Comparison of ENCODE assay signal across 8 cellular contexts in genomic region chr3:126476166-126476975, GRCh38. TPM values are rescaled to one million over a fixed set of nuclear protein-coding genes. Genes with fewer than 3 reads are reported as not detected.
DNase-seq lines count a peak whose midpoint lies in the region; ATAC-seq, FAIRE-seq and TF ChIP-seq lines count a peak whose summit lies in the region.

No MANE protein-coding gene starts in this region.

- H3K9me3 ChIP-seq in cardiac muscle cell (ENCODE audit: low read depth) (no peaks in the 10 kb centered on the region), pancreas (no peaks in the 10 kb centered on the region)

- peak overlapping the region; percentile 99 for H3K27ac Mint-ChIP-seq in activated naive CD4-positive, alpha-beta T cell treated with anti-CD3 and anti-CD28 coated beads, Interleukin-2, amount 50 U/mL, for 24 hours

- ATAC-seq in GM18511 (IDR thresholded peaks at IDR 0.05; ENCODE audit: unreplicated experiment) (peak; percentile 32), HG02973 (IDR thresholded peaks at IDR 0.05; ENCODE audit: unreplicated experiment) (peak; percentile 31), pancreas (peak; percentile 52 to 63 (median 58))

- peak overlapping the region; percentile 91 for H3K4me3 Mint-ChIP-seq in activated naive CD4-positive, alpha-beta T cell treated with anti-CD3 and anti-CD28 coated beads, Interleukin-2, amount 50 U/mL, for 24 hours

- H3K27me3 ChIP-seq in cardiac muscle cell: no peaks in the 10 kb centered on the region
- H3K27me3 ChIP-seq in pancreas: no peaks in the 10 kb centered on the region

- H3K9me3 Mint-ChIP-seq in activated naive CD4-positive, alpha-beta T cell treated with anti-CD3 and anti-CD28 coated beads, Interleukin-2, amount 50 U/mL, for 24 hours: no peaks in the 10 kb centered on the region

- H3K4me1 ChIP-seq in cardiac muscle cell (ENCODE audit: low read depth) (peaks cover 27% of the 10 kb centered on the region), pancreas (peaks cover 16 to 25% (median 17%) of the 10 kb centered on the region in 3 donors)

- 9% methylated on average over 47 to 62 of the region's 63 CpGs for WGBS in pancreas, 2 donors

- peak; percentile 96 for DNase-seq in 8988T
- DNase-seq in NCI-H2196 (lab: John Stamatoyannopoulos, UW; ENCODE audit: unreplicated experiment): peak; percentile 89
- peak in 1 of 2 donors; percentile 56 for DNase-seq in cardiac muscle cell (ENCODE audit: low read depth in 1 of 2, low spot score in 1 of 2)
- peak; percentile 68 to 92 (median 78) for DNase-seq in pancreas
- no peak for DNase-seq in AG08395 (ENCODE audit: low spot score)

- no peak for FAIRE-seq in pancreas (lab: Jason Lieb, UNC)

- TF ChIP-seq CTCF in cardiac muscle cell (IDR thresholded peaks at IDR 0.05; ENCODE audit: low read depth, low read length): no peak
- no peak for TF ChIP-seq CTCF in pancreas (IDR thresholded peaks at IDR 0.05)

- H3K4me1 Mint-ChIP-seq in activated naive CD4-positive, alpha-beta T cell treated with anti-CD3 and anti-CD28 coated beads, Interleukin-2, amount 50 U/mL, for 24 hours: peaks cover 45% of the 10 kb centered on the region

- intact Hi-C loops in pancreas (cut with DNase I): no loop called here

- H3K27ac ChIP-seq in cardiac muscle cell (peak overlapping the region; percentile 71), pancreas (peak overlapping the region; percentile 80 to 90 (median 88))

- H3K36me3 ChIP-seq in cardiac muscle cell (no peaks in the 10 kb centered on the region), pancreas (no peaks in the 10 kb centered on the region)

- H3K4me3 ChIP-seq in cardiac muscle cell (peak overlapping the region; percentile 34), pancreas (peak overlapping the region; percentile 43 to 60 (median 53))

- peaks cover 4% of the 10 kb centered on the region for H3K36me3 Mint-ChIP-seq in activated naive CD4-positive, alpha-beta T cell treated with anti-CD3 and anti-CD28 coated beads, Interleukin-2, amount 50 U/mL, for 24 hours

- H3K27me3 Mint-ChIP-seq in activated naive CD4-positive, alpha-beta T cell treated with anti-CD3 and anti-CD28 coated beads, Interleukin-2, amount 50 U/mL, for 24 hours: no peaks in the 10 kb centered on the region

RNA-seq across cellular contexts. Expression of gene ZXDC, which starts 0.7 kb away (rescaled TPM):
- total RNA-seq in cardiac muscle cell (34.3 and 56.3 TPM in 2 replicates), pancreas (10 to 100 TPM; 19.4 to 26.1 (median 21.3) TPM)
- polyA plus RNA-seq in cardiac muscle cell (40.4 and 46.3 TPM in 2 replicates), pancreas (10 to 100 TPM; 19.9 to 21.7 TPM)

RNA-seq across cellular contexts. Expression of gene UROC1, which starts 41.2 kb away (rescaled TPM):
- total RNA-seq in cardiac muscle cell (not detected in 2 replicates), pancreas (not detected)
- polyA plus RNA-seq in cardiac muscle cell (not detected in 2 replicates), pancreas (under 1 TPM in 1 of 2 donors, not detected in 1; 0.09 TPM)

RNA-seq across cellular contexts. Expression of gene CHST13, which starts 47.6 kb away (rescaled TPM):
- 0.67 and 0.89 TPM in 2 replicates for total RNA-seq in cardiac muscle cell
- 1.8 and 1.9 TPM in 2 replicates for polyA plus RNA-seq in cardiac muscle cell
- total RNA-seq in pancreas: under 1 TPM in 4 of 6 donors, not detected in 2; 0.08 to 0.28 (median 0.20) TPM
- under 1 TPM; 0.08 to 0.19 TPM for polyA plus RNA-seq in pancreas
